8 cellular contexts compared by ENCODE assay signal in genomic region chr3:75422101-75422945, GRCh38.
A peak's percentile ranks its signal among the peaks of the same experiment; 100 is the strongest.
DNase-seq lines count a peak whose midpoint lies in the region; ATAC-seq and TF ChIP-seq lines count a peak whose summit lies in the region.
"Not testable (repeated sequence)": the region's sequence is repeated elsewhere in the genome, so short reads cannot be mapped to it uniquely, and the experiment has no call there.

No MANE protein-coding gene starts in this region.

- 43 to 62% methylated on average over 13 to 15 of the region's 18 CpGs for WGBS in esophagus squamous epithelium, 2 donors
- no CpG with 5 or more reads among the region's 18 CpGs for WGBS in mesendoderm (ENCODE audit: extremely low coverage, insufficient coverage, low lambda C conversion rate)

- H3K4me3 Mint-ChIP-seq in activated naive CD8-positive, alpha-beta T cell treated with anti-CD3 and anti-CD28 coated beads, Interleukin-2, amount 10 ng/mL, durations not matched to agents 7 days and 5 days: not testable (repeated sequence)

- TF ChIP-seq POLR2A in esophagus squamous epithelium (IDR thresholded peaks at IDR 0.05): not testable (repeated sequence)

- H4K8ac ChIP-seq in mesendoderm (ENCODE audit: low read depth, low read length): not testable (repeated sequence)

- not testable (repeated sequence) for H3K18ac ChIP-seq in mesendoderm (ENCODE audit: low read length)

- not testable (repeated sequence) for H3K27ac ChIP-seq in esophagus squamous epithelium; mesendoderm (ENCODE audit: low read depth, low read length)

- not testable (repeated sequence) for H3K4me1 ChIP-seq in esophagus squamous epithelium; mesendoderm (ENCODE audit: control insufficient read depth, low read depth, low read length)

- intact Hi-C loops in esophagus squamous epithelium (cut with DNase I): loop anchor here (10.0 kb wide), 1 partner anchor 128 kb away; no protein-coding TSS in a partner anchor

- H3K27ac Mint-ChIP-seq in activated naive CD8-positive, alpha-beta T cell treated with anti-CD3 and anti-CD28 coated beads, Interleukin-2, amount 10 ng/mL, durations not matched to agents 7 days and 5 days: not testable (repeated sequence)

- not testable (repeated sequence) for H3K27me3 Mint-ChIP-seq in activated naive CD8-positive, alpha-beta T cell treated with anti-CD3 and anti-CD28 coated beads, Interleukin-2, amount 10 ng/mL, durations not matched to agents 7 days and 5 days

- H3K36me3 Mint-ChIP-seq in activated naive CD8-positive, alpha-beta T cell treated with anti-CD3 and anti-CD28 coated beads, Interleukin-2, amount 10 ng/mL, durations not matched to agents 7 days and 5 days: not testable (repeated sequence)

- not testable (repeated sequence) for H3K27me3 ChIP-seq in esophagus squamous epithelium; mesendoderm (ENCODE audit: insufficient read depth, low read length, poor library complexity)

- H2AK5ac ChIP-seq in mesendoderm (ENCODE audit: low read length): not testable (repeated sequence)

- DNase-seq in A172 (ENCODE audit: low spot score) (peak; percentile 55), NCI-H2081 (lab: John Stamatoyannopoulos, UW) (peak; percentile 7 to 41), UCSD-AML1 (lab: John Stamatoyannopoulos, UW; ENCODE audit: unreplicated experiment) (peak; percentile 67), mesendoderm (peak; percentile 50)
- DNase-seq in activated naive CD8-positive, alpha-beta T cell treated with anti-CD3 and anti-CD28 coated beads, Interleukin-2, amount 10 ng/mL, durations not matched to agents 7 days and 5 days: peak; percentile 63
- not testable (repeated sequence) for DNase-seq in esophagus squamous epithelium (lab: John Stamatoyannopoulos, UW)
- DNase-seq in stimulated activated CD4-positive, alpha-beta T cell treated with anti-CD3 and anti-CD28 coated beads, Interleukin-15, amount 100 ng/mL, for 24 hours: peak; percentile 54

- not testable (repeated sequence) for H3K4me2 ChIP-seq in mesendoderm (ENCODE audit: low read length)

- not testable (repeated sequence) for H3K56ac ChIP-seq in mesendoderm (ENCODE audit: low read length)

- H3K9me3 Mint-ChIP-seq in activated naive CD8-positive, alpha-beta T cell treated with anti-CD3 and anti-CD28 coated beads, Interleukin-2, amount 10 ng/mL, durations not matched to agents 7 days and 5 days: not testable (repeated sequence)

- not testable (repeated sequence) for H2BK120ac ChIP-seq in mesendoderm (ENCODE audit: low read depth, low read length)

- H4K5ac ChIP-seq in mesendoderm (ENCODE audit: low read length): not testable (repeated sequence)

- POLR2A ChIA-PET in activated naive CD8-positive, alpha-beta T cell treated with anti-CD3 and anti-CD28 coated beads, Interleukin-2, amount 10 ng/mL, durations not matched to agents 7 days and 5 days (lab: Charles Lee): not testable (repeated sequence)

- H3K79me1 ChIP-seq in mesendoderm (ENCODE audit: low read length): not testable (repeated sequence)

- not testable (repeated sequence) for H3K23ac ChIP-seq in mesendoderm (ENCODE audit: low read length)

- ATAC-seq in activated naive CD8-positive, alpha-beta T cell treated with anti-CD3 and anti-CD28 coated beads, Interleukin-2, amount 10 ng/mL, durations not matched to agents 7 days and 5 days (ENCODE audit: low read depth): not testable (repeated sequence)

- H2BK15ac ChIP-seq in mesendoderm (replicated peaks; ENCODE audit: low read depth): not testable (repeated sequence)

- not testable (repeated sequence) for H2BK5ac ChIP-seq in mesendoderm (ENCODE audit: low read length)

- H3K9ac ChIP-seq in mesendoderm (ENCODE audit: low read length): not testable (repeated sequence)

- not testable (repeated sequence) for H3K4ac ChIP-seq in mesendoderm (ENCODE audit: low read depth, low read length)

- not testable (repeated sequence) for H3K9me3 ChIP-seq in esophagus squamous epithelium

- not testable (repeated sequence) for H3K79me2 ChIP-seq in mesendoderm (ENCODE audit: control insufficient read depth, insufficient read depth, low read length)

- TF ChIP-seq CTCF in GM12874 (IDR thresholded peaks at IDR 0.05; ENCODE audit: insufficient read depth, low read depth, low read length) (peak; percentile 57), esophagus squamous epithelium (IDR thresholded peaks at IDR 0.05) (peak; percentile 36 to 91 (median 78))

- H3K4me1 Mint-ChIP-seq in activated naive CD8-positive, alpha-beta T cell treated with anti-CD3 and anti-CD28 coated beads, Interleukin-2, amount 10 ng/mL, durations not matched to agents 7 days and 5 days: not testable (repeated sequence)

- H3K4me3 ChIP-seq in esophagus squamous epithelium; mesendoderm (ENCODE audit: low read length): not testable (repeated sequence)

- H3K36me3 ChIP-seq in esophagus squamous epithelium: peaks cover 8 to 48% (median 10%) of the 10 kb centered on the region in 3 donors
- not testable (repeated sequence) for H3K36me3 ChIP-seq in mesendoderm (ENCODE audit: control insufficient read depth, insufficient read depth, low read length)
